In the genomic region with DNA sequence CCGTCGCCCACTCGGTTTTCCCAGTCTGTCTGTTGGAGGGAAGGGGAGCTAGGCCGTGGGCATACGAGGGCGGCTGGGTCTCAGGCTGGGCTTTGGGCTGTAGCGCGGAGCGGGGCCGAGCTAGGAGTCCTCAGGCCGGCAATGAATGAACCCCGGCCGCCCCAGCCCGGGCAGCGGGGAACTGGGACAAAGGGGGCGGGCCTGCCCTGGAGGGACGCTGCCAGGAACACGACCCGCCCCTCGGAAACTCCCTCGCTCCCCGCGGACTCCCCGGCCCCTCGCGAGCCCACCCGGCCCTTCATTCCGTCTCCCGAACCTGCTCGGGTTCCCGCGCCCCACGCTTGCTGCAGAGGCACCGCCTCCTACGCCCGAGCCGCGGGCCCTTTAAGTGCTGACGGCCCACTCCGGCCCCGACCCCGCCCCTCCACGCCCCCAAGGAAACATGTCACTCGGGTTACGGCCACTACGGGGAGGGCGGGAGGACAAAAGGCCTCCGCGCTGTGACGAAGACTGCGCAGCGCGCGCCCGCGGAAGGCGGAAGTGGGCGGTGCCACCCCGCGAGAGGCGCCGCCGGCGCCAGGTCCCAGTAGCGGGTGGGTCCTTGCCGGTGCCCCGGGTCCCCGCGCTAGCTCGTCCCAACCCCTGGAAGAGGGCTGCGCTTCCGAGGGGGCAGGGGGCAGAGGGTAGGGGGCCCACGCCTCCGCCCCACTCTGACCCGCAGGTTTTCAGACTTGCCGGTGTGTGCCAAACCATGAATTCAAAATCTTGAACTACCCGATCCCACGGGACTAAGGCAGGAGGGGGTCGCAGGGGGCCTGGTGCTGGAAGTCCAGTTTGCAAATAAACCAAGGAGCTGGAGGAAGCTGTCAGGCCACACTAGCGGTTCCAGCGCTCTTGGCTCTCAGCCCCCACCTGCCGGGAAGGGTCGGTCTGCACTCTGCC, we compare ENCODE assay signal across 1 cellular context.
A peak's percentile ranks its signal among the peaks of the same experiment; 100 is the strongest.
TF ChIP-seq lines count a peak whose summit lies in the region.

A gene (minus strand): TSS at position 359 of the 942 bp plus-strand sequence. CDS start 1,747 bp downstream, outside the sequence.

TF ChIP-seq in HEK293, 187 proteins besides CTCF, POLR2A, EP300 and RAD21 (continued from another document and continues in another):
- TF ChIP-seq, protein P1, sequence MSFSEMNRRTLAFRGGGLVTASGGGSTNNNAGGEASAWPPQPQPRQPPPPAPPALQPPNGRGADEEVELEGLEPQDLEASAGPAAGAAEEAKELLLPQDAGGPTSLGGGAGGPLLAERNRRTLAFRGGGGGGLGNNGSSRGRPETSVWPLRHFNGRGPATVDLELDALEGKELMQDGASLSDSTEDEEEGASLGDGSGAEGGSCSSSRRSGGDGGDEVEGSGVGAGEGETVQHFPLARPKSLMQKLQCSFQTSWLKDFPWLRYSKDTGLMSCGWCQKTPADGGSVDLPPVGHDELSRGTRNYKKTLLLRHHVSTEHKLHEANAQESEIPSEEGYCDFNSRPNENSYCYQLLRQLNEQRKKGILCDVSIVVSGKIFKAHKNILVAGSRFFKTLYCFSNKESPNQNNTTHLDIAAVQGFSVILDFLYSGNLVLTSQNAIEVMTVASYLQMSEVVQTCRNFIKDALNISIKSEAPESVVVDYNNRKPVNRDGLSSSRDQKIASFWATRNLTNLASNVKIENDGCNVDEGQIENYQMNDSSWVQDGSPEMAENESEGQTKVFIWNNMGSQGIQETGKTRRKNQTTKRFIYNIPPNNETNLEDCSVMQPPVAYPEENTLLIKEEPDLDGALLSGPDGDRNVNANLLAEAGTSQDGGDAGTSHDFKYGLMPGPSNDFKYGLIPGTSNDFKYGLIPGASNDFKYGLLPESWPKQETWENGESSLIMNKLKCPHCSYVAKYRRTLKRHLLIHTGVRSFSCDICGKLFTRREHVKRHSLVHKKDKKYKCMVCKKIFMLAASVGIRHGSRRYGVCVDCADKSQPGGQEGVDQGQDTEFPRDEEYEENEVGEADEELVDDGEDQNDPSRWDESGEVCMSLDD (tag by site-specific recombination; IDR thresholded peaks at IDR 0.05): no peak; the same call in 1 of the 2 replicates
- TF ChIP-seq ZNF394 (tag by site-specific recombination; IDR thresholded peaks at IDR 0.05; ENCODE audit: borderline replicate concordance) (no peak), BCL11A (tag by site-specific recombination; IDR thresholded peaks at IDR 0.05; ENCODE audit: low read depth) (no peak), SCRT1 (tag by site-specific recombination; IDR thresholded peaks at IDR 0.05; ENCODE audit: borderline replicate concordance) (no peak), ZNF23 (tag by site-specific recombination; IDR thresholded peaks at IDR 0.05; ENCODE audit: borderline replicate concordance) (no peak), ZNF174 (tag by site-specific recombination; IDR thresholded peaks at IDR 0.05) (no peak), ZNF433 (tag by site-specific recombination; IDR thresholded peaks at IDR 0.05; ENCODE audit: low read depth) (no peak), ZBTB7A (tag by site-specific recombination; IDR thresholded peaks at IDR 0.05; ENCODE audit: low read depth) (peak; percentile 45; the same call in 1 of the 2 replicates), ZNF146 (tag by site-specific recombination; IDR thresholded peaks at IDR 0.05) (no peak), ZNF324 (tag by site-specific recombination; IDR thresholded peaks at IDR 0.05) (no peak), ZNF169 (tag by site-specific recombination; IDR thresholded peaks at IDR 0.05) (no peak), ZNF248 (tag by site-specific recombination; IDR thresholded peaks at IDR 0.05) (no peak), EGR2 (tag by site-specific recombination; IDR thresholded peaks at IDR 0.05; ENCODE audit: low read depth) (peak; percentile 84), ZNF701 (tag by site-specific recombination; IDR thresholded peaks at IDR 0.05) (no peak), ZSCAN16 (tag by site-specific recombination; IDR thresholded peaks at IDR 0.05) (no peak), ZNF654 (tag by site-specific recombination; IDR thresholded peaks at IDR 0.05; ENCODE audit: low read depth) (no peak), ZNF561 (tag by site-specific recombination; IDR thresholded peaks at IDR 0.05; ENCODE audit: borderline replicate concordance) (no peak), ZNF157 (tag by site-specific recombination; IDR thresholded peaks at IDR 0.05) (no peak), ZNF202 (tag by site-specific recombination; IDR thresholded peaks at IDR 0.05; ENCODE audit: borderline replicate concordance) (no peak), TRIM28 (IDR thresholded peaks at IDR 0.05; ENCODE audit: borderline replicate concordance, low read length) (no peak), ZNF768 (tag by site-specific recombination; IDR thresholded peaks at IDR 0.05) (no peak), GLI2 (tag by site-specific recombination; IDR thresholded peaks at IDR 0.05; ENCODE audit: borderline replicate concordance, low read depth) (no peak), ZNF623 (tag by site-specific recombination; IDR thresholded peaks at IDR 0.05) (no peak), ZNF785 (tag by site-specific recombination; IDR thresholded peaks at IDR 0.05) (no peak), ZNF211 (tag by site-specific recombination; IDR thresholded peaks at IDR 0.05; ENCODE audit: low read depth) (no peak), ZFP37 (tag by site-specific recombination; IDR thresholded peaks at IDR 0.05) (0 out of 2 replicates have a peak, but pooled peaks have one; percentile 32), ZNF837 (tag by site-specific recombination; IDR thresholded peaks at IDR 0.05) (no peak), MEIS1 (CRISPR knock-in tag; IDR thresholded peaks at IDR 0.05; ENCODE audit: borderline replicate concordance) (no peak), SALL2 (tag by site-specific recombination; IDR thresholded peaks at IDR 0.05; ENCODE audit: borderline replicate concordance) (no peak), ZBTB17 (tag by site-specific recombination; IDR thresholded peaks at IDR 0.05) (peak; percentile 33; the same call in 1 of the 2 replicates), ZNF521 (tag by site-specific recombination; IDR thresholded peaks at IDR 0.05) (no peak)
- TF ChIP-seq, protein P2, sequence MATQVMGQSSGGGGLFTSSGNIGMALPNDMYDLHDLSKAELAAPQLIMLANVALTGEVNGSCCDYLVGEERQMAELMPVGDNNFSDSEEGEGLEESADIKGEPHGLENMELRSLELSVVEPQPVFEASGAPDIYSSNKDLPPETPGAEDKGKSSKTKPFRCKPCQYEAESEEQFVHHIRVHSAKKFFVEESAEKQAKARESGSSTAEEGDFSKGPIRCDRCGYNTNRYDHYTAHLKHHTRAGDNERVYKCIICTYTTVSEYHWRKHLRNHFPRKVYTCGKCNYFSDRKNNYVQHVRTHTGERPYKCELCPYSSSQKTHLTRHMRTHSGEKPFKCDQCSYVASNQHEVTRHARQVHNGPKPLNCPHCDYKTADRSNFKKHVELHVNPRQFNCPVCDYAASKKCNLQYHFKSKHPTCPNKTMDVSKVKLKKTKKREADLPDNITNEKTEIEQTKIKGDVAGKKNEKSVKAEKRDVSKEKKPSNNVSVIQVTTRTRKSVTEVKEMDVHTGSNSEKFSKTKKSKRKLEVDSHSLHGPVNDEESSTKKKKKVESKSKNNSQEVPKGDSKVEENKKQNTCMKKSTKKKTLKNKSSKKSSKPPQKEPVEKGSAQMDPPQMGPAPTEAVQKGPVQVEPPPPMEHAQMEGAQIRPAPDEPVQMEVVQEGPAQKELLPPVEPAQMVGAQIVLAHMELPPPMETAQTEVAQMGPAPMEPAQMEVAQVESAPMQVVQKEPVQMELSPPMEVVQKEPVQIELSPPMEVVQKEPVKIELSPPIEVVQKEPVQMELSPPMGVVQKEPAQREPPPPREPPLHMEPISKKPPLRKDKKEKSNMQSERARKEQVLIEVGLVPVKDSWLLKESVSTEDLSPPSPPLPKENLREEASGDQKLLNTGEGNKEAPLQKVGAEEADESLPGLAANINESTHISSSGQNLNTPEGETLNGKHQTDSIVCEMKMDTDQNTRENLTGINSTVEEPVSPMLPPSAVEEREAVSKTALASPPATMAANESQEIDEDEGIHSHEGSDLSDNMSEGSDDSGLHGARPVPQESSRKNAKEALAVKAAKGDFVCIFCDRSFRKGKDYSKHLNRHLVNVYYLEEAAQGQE (tag by site-specific recombination; IDR thresholded peaks at IDR 0.05): no peak
- TF ChIP-seq, protein P3, sequence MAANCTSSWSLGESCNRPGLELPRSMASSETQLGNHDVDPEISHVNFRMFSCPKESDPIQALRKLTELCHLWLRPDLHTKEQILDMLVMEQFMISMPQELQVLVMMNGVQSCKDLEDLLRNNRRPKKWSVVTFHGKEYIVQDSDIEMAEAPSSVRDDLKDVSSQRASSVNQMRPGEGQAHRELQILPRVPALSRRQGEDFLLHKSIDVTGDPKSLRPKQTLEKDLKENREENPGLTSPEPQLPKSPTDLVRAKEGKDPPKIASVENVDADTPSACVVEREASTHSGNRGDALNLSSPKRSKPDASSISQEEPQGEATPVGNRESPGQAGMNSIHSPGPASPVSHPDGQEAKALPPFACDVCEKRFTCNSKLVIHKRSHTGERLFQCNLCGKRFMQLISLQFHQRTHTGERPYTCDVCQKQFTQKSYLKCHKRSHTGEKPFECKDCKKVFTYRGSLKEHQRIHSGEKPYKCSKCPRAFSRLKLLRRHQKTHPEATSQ (tag by site-specific recombination; IDR thresholded peaks at IDR 0.05): no peak
- TF ChIP-seq, protein P4, sequence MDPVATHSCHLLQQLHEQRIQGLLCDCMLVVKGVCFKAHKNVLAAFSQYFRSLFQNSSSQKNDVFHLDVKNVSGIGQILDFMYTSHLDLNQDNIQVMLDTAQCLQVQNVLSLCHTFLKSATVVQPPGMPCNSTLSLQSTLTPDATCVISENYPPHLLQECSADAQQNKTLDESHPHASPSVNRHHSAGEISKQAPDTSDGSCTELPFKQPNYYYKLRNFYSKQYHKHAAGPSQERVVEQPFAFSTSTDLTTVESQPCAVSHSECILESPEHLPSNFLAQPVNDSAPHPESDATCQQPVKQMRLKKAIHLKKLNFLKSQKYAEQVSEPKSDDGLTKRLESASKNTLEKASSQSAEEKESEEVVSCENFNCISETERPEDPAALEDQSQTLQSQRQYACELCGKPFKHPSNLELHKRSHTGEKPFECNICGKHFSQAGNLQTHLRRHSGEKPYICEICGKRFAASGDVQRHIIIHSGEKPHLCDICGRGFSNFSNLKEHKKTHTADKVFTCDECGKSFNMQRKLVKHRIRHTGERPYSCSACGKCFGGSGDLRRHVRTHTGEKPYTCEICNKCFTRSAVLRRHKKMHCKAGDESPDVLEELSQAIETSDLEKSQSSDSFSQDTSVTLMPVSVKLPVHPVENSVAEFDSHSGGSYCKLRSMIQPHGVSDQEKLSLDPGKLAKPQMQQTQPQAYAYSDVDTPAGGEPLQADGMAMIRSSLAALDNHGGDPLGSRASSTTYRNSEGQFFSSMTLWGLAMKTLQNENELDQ (tag by site-specific recombination; IDR thresholded peaks at IDR 0.05; ENCODE audit: low read depth): no peak
- TF ChIP-seq, protein P5, sequence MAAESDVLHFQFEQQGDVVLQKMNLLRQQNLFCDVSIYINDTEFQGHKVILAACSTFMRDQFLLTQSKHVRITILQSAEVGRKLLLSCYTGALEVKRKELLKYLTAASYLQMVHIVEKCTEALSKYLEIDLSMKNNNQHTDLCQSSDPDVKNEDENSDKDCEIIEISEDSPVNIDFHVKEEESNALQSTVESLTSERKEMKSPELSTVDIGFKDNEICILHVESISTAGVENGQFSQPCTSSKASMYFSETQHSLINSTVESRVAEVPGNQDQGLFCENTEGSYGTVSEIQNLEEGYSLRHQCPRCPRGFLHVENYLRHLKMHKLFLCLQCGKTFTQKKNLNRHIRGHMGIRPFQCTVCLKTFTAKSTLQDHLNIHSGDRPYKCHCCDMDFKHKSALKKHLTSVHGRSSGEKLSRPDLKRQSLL (tag by site-specific recombination; IDR thresholded peaks at IDR 0.05): no peak
- TF ChIP-seq, protein P6, sequence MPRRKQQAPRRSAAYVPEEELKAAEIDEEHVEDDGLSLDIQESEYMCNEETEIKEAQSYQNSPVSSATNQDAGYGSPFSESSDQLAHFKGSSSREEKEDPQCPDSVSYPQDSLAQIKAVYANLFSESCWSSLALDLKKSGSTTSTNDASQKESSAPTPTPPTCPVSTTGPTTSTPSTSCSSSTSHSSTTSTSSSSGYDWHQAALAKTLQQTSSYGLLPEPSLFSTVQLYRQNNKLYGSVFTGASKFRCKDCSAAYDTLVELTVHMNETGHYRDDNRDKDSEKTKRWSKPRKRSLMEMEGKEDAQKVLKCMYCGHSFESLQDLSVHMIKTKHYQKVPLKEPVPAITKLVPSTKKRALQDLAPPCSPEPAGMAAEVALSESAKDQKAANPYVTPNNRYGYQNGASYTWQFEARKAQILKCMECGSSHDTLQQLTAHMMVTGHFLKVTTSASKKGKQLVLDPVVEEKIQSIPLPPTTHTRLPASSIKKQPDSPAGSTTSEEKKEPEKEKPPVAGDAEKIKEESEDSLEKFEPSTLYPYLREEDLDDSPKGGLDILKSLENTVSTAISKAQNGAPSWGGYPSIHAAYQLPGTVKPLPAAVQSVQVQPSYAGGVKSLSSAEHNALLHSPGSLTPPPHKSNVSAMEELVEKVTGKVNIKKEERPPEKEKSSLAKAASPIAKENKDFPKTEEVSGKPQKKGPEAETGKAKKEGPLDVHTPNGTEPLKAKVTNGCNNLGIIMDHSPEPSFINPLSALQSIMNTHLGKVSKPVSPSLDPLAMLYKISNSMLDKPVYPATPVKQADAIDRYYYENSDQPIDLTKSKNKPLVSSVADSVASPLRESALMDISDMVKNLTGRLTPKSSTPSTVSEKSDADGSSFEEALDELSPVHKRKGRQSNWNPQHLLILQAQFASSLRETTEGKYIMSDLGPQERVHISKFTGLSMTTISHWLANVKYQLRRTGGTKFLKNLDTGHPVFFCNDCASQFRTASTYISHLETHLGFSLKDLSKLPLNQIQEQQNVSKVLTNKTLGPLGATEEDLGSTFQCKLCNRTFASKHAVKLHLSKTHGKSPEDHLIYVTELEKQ (tag by site-specific recombination; IDR thresholded peaks at IDR 0.05; ENCODE audit: borderline replicate concordance): no peak
- TF ChIP-seq, protein P7, sequence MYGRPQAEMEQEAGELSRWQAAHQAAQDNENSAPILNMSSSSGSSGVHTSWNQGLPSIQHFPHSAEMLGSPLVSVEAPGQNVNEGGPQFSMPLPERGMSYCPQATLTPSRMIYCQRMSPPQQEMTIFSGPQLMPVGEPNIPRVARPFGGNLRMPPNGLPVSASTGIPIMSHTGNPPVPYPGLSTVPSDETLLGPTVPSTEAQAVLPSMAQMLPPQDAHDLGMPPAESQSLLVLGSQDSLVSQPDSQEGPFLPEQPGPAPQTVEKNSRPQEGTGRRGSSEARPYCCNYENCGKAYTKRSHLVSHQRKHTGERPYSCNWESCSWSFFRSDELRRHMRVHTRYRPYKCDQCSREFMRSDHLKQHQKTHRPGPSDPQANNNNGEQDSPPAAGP (tag by site-specific recombination; IDR thresholded peaks at IDR 0.05): no peak; the same call in 1 of the 2 replicates
